10 cellular contexts compared by ENCODE assay signal in genomic region chr21:46298083-46298412, GRCh38. TPM values are rescaled to one million over a fixed set of nuclear protein-coding genes. Genes with fewer than 3 reads are reported as not detected.
A peak's percentile ranks its signal among the peaks of the same experiment; 100 is the strongest.
DNase-seq lines count a peak whose midpoint lies in the region; ATAC-seq, FAIRE-seq and TF ChIP-seq lines count a peak whose summit lies in the region.
"Had no signal": no experiment of that assay in that cellular context is flagged by ENCODE, and none has a peak within 500 bp of the region (broad histone marks: within the 10 kb centered on the region; RNA-seq: fewer than 3 reads in every experiment).

No MANE protein-coding gene starts in this region.

- TF ChIP-seq EP300 in HepG2 (IDR thresholded peaks at IDR 0.05; ENCODE audit: low read depth in 2 of 2, low read length in 2 of 2) (no peak), HepG2 (CRISPR knock-in tag; IDR thresholded peaks at IDR 0.05; ENCODE audit: borderline replicate concordance) (no peak)

- CTCF ChIA-PET in HepG2 (lab: Yijun Ruan, JAX; ENCODE audit: low intra/inter-chr PET ratio, low total read pairs), result no interaction called here

- 32% methylated on average over 18 of the region's 18 CpGs for WGBS in liver
- WGBS in HepG2 (ENCODE audit: low lambda C conversion rate), result 96% methylated on average over 13 of the region's 18 CpGs

- H3K4me2 ChIP-seq in HepG2 (ENCODE audit: low read depth, low read length), result no peak overlapping the region

- no peak overlapping the region for H2AFZ ChIP-seq in HepG2 (ENCODE audit: low read length)

- TF ChIP-seq POLR2A in HepG2 (IDR thresholded peaks at IDR 0.05; ENCODE audit: insufficient read depth in 1 of 2, low read depth in 2 of 2, low read length in 2 of 2), result no peak
- TF ChIP-seq POLR2A in uterus (IDR thresholded peaks at IDR 0.05), result no peak

- no peak for TF ChIP-seq RAD21 in liver (IDR thresholded peaks at IDR 0.05)
- no peak for TF ChIP-seq RAD21 in HepG2 (CRISPR knock-in tag; IDR thresholded peaks at IDR 0.05)

- BruUV-seq in HepG2 (replicated peaks; lab: Mats Ljungman, UMichigan), result no TSS peak

- H3K36me3 ChIP-seq in liver (ENCODE audit: control insufficient read depth in 4 of 4, insufficient read depth in 3 of 4, low read depth in 1 of 4, low read length in 3 of 4) (peaks cover 0 to 2% (median 0%) of the 10 kb centered on the region in 4 donors), HepG2 (replicated peaks in 1 of 2; ENCODE audit: control insufficient read depth in 1 of 2, insufficient read depth in 2 of 2, low read length in 2 of 2) (peaks cover 0 to 12% of the 10 kb centered on the region in 2 experiments; a peak in 1 of 5 replicates), mucosa of stomach (ENCODE audit: control insufficient read depth, insufficient read depth, low read length) (no peaks in the 10 kb centered on the region), uterus (no peaks in the 10 kb centered on the region)
- no peaks in the 10 kb centered on the region for H3K36me3 ChIP-seq in effector memory CD4-positive, alpha-beta T cell (ENCODE audit: control insufficient read depth, insufficient read depth, low read length)

- H3K4me1 ChIP-seq in liver (ENCODE audit: control insufficient read depth in 4 of 4, insufficient read depth in 4 of 4, low read length in 3 of 4) (peaks cover 0 to 10% (median 5%) of the 10 kb centered on the region in 4 donors), HepG2 (ENCODE audit: insufficient read depth, low read length) (peaks cover 22% of the 10 kb centered on the region; the same call in 1 of the 2 replicates), mucosa of stomach (ENCODE audit: control insufficient read depth, insufficient read depth, low read length) (peaks cover 18% of the 10 kb centered on the region), uterus (peaks cover 0 to 14% of the 10 kb centered on the region in 2 donors)
- H3K4me1 ChIP-seq in effector memory CD4-positive, alpha-beta T cell (ENCODE audit: control insufficient read depth, insufficient read depth, low read length, poor library complexity, severe bottlenecking), result peaks cover 15% of the 10 kb centered on the region

- no peak for FAIRE-seq in HepG2 (lab: Jason Lieb, UNC)
- FAIRE-seq: G401.6 had no signal

- POLR2A ChIA-PET in HepG2 (lab: Yijun Ruan, JAX), result no interaction called here

- H3K27me3 ChIP-seq in liver (ENCODE audit: control insufficient read depth in 4 of 4, insufficient read depth in 4 of 4, low read length in 3 of 4), result no peaks in the 10 kb centered on the region
- H3K27me3 ChIP-seq in HepG2 (ENCODE audit: control insufficient read depth in 1 of 2, insufficient read depth in 2 of 2, low read length in 2 of 2), result no peaks in the 10 kb centered on the region
- H3K27me3 ChIP-seq in effector memory CD4-positive, alpha-beta T cell (replicated peaks; ENCODE audit: control insufficient read depth, insufficient read depth, low read length, poor library complexity, severe bottlenecking), result no peaks in the 10 kb centered on the region
- H3K27me3 ChIP-seq in mucosa of stomach (ENCODE audit: control insufficient read depth, insufficient read depth, low read length), result peaks cover 4% of the 10 kb centered on the region
- H3K27me3 ChIP-seq in uterus, result no peaks in the 10 kb centered on the region

- H3K4me3 ChIP-seq in liver (ENCODE audit: low read depth in 1 of 3, low read length in 3 of 3) (peak overlapping the region in 2 of 3 donors; percentile 40 to 45), HepG2 (replicated peaks in 1 of 3; ENCODE audit: insufficient read depth in 1 of 3, low read depth in 2 of 3, low read length in 3 of 3) (no peak overlapping the region), mucosa of stomach (ENCODE audit: low read length) (no peak overlapping the region), uterus (peak overlapping the region; percentile 36)
- peak overlapping the region; percentile 48 for H3K4me3 ChIP-seq in effector memory CD4-positive, alpha-beta T cell (ENCODE audit: insufficient read depth, low read depth, low read length, poor library complexity, severe bottlenecking)
- H3K4me3 ChIP-seq: cardiac muscle cell had no signal

- no peaks in the 10 kb centered on the region for H3K79me2 ChIP-seq in HepG2 (ENCODE audit: insufficient read depth, low read length)

- H3K9ac ChIP-seq in liver (ENCODE audit: low read depth in 1 of 2, low read length in 2 of 2) (no peak overlapping the region), HepG2 (ENCODE audit: insufficient read depth, low read depth, low read length) (no peak overlapping the region), mucosa of stomach (ENCODE audit: low read length) (peak overlapping the region; percentile 47)

- no peaks in the 10 kb centered on the region for H4K20me1 ChIP-seq in HepG2 (ENCODE audit: insufficient read depth, low read length)

- intact Hi-C loops in HepG2 (cut with micrococcal nuclease; ENCODE audit: unreplicated experiment) (no loop called here), uterus (cut with DNase I; ENCODE audit: low total_unique reads) (no loop called here), posterior vena cava (cut with DNase I) (no loop called here)

- in situ Hi-C loops in HepG2 (cut with HindIII; ENCODE audit: extremely low pct_ligation_motif_present, low pct_unique_long_range_greater_than_20kb), result no loop called here

- no peak for TF ChIP-seq CTCF in liver (IDR thresholded peaks at IDR 0.05; ENCODE audit: low read depth, low read length, missing input control)
- TF ChIP-seq CTCF in HepG2 (CRISPR knock-in tag; IDR thresholded peaks at IDR 0.05), result no peak
- TF ChIP-seq CTCF in uterus (IDR thresholded peaks at IDR 0.05), result no peak

- H3K9me3 ChIP-seq in liver (ENCODE audit: control insufficient read depth in 4 of 4, low read length in 3 of 4), result no peaks in the 10 kb centered on the region
- H3K9me3 ChIP-seq in HepG2 (ENCODE audit: low read length), result no peaks in the 10 kb centered on the region
- no peaks in the 10 kb centered on the region for H3K9me3 ChIP-seq in effector memory CD4-positive, alpha-beta T cell (ENCODE audit: control insufficient read depth, low read length)
- no peaks in the 10 kb centered on the region for H3K9me3 ChIP-seq in mucosa of stomach (ENCODE audit: control insufficient read depth, low read length)
- no peaks in the 10 kb centered on the region for H3K9me3 ChIP-seq in uterus

- H3K27ac ChIP-seq in liver (ENCODE audit: low read depth in 1 of 2, low read length in 2 of 2), result no peak overlapping the region
- no peak overlapping the region for H3K27ac ChIP-seq in HepG2 (ENCODE audit: extremely low read length, insufficient read depth, low read length)
- H3K27ac ChIP-seq in effector memory CD4-positive, alpha-beta T cell (ENCODE audit: insufficient read depth, low read length, poor library complexity, severe bottlenecking), result no peak overlapping the region
- peak overlapping the region; percentile 29 to 57 for H3K27ac ChIP-seq in uterus
- H3K27ac ChIP-seq: cardiac muscle cell had no signal

- no peak for ATAC-seq in HepG2
- ATAC-seq in GM19455 (IDR thresholded peaks at IDR 0.05; ENCODE audit: unreplicated experiment), result no peak

- DNase-seq in HepG2 (ENCODE audit: low spot score), result no peak
- no peak for DNase-seq in effector memory CD4-positive, alpha-beta T cell
- DNase-seq in uterus, result no peak
- no peak for DNase-seq in posterior vena cava (ENCODE audit: low spot score)
- no peak for DNase-seq in NCI-H2227 treated with DMSO at 0.1 percent for 48 hours (lab: John Stamatoyannopoulos, UW)

RNA-seq across cellular contexts. Expression of gene YBEY, which starts 11.9 kb away (rescaled TPM):
- 10 to 100 TPM in 1 of 2 donors, 1 to 10 TPM in 1; 6.3 to 11.3 TPM for total RNA-seq in liver
- polyA plus RNA-seq in liver, result 10 to 100 TPM in 1 of 2 donors, 1 to 10 TPM in 1; 8.7 to 11.8 TPM
- 6.5 and 8.9 TPM in 2 replicates for total RNA-seq in HepG2 (2016; rRNA removed; fragmentation: Illumina TruSeq; extraction: Trizol)
- total RNA-seq in HepG2 (2016; cell fraction: cytosol; rRNA removed; fragmentation: Illumina TruSeq; extraction: Trizol; ENCODE audit: low read depth), result 2.8 and 4.9 TPM in 2 replicates
- total RNA-seq in HepG2 (2016; cell fraction: insoluble cytoplasmic fraction; rRNA removed; fragmentation: Illumina TruSeq; extraction: Trizol), result 6.7 and 7.5 TPM in 2 replicates
- 4.8 and 5.5 TPM in 2 replicates for total RNA-seq in HepG2 (2016; cell fraction: membrane; rRNA removed; fragmentation: Illumina TruSeq; extraction: Trizol)
- total RNA-seq in HepG2 (2016; cell fraction: nucleus; rRNA removed; fragmentation: Illumina TruSeq; extraction: Trizol), result 5.0 and 6.0 TPM in 2 replicates
- polyA plus RNA-seq in HepG2 (2011; rRNA removed), result 8.3 and 8.9 TPM in 2 replicates
- polyA plus RNA-seq in HepG2 (2011; cell fraction: cytosol; rRNA removed), result 6.4 and 8.2 TPM in 2 replicates
- 9.0 and 12.5 TPM in 2 replicates for polyA plus RNA-seq in HepG2 (2011; cell fraction: nucleus; rRNA removed)
- polyA plus RNA-seq in HepG2 (2012), result 7.7 and 8.4 TPM in 2 replicates
- polyA plus RNA-seq in HepG2 (2016; cell fraction: cytosol; fragmentation: Illumina TruSeq; extraction: Trizol; ENCODE audit: low read depth), result 2.9 and 3.8 TPM in 2 replicates
- 7.5 and 8.5 TPM in 2 replicates for polyA plus RNA-seq in HepG2 (2016; cell fraction: insoluble cytoplasmic fraction; fragmentation: Illumina TruSeq; extraction: Trizol; ENCODE audit: low read depth)
- 3.3 and 4.2 TPM in 2 replicates for polyA plus RNA-seq in HepG2 (2016; cell fraction: membrane; fragmentation: Illumina TruSeq; extraction: Trizol; ENCODE audit: low read depth)
- polyA plus RNA-seq in HepG2 (2016; cell fraction: nucleus; fragmentation: Illumina TruSeq; extraction: Trizol; ENCODE audit: insufficient read depth, low read depth), result 10.1 and 10.6 TPM in 2 replicates
- 4.6 and 9.6 TPM in 2 replicates for polyA minus RNA-seq in HepG2 (2011; rRNA and poly(A)+ RNA removed; ENCODE audit: low replicate concordance)
- 1.9 and 3.3 TPM in 2 replicates for polyA minus RNA-seq in HepG2 (2011; cell fraction: cytosol; rRNA and poly(A)+ RNA removed)
- 14.9 and 15.4 TPM in 2 replicates for polyA minus RNA-seq in HepG2 (2011; cell fraction: nucleus; rRNA and poly(A)+ RNA removed)
- total RNA-seq in uterus, result 10 to 100 TPM in 3 of 4 donors, 1 to 10 TPM in 1; 2.9 to 78.6 (median 13.0) TPM
- 1 to 10 TPM; 8.4 to 9.3 TPM for total RNA-seq in posterior vena cava

RNA-seq across cellular contexts. Expression of gene MCM3AP, which starts 12.6 kb away (rescaled TPM):
- total RNA-seq in liver (10 to 100 TPM; 44.9 to 58.1 TPM), HepG2 (2016; rRNA removed; fragmentation: Illumina TruSeq; extraction: Trizol) (54.7 and 63.5 TPM in 2 replicates), uterus (100 to 1,000 TPM in 2 of 4 donors, 10 to 100 TPM in 2; 24.1 to 128 (median 93.2) TPM), posterior vena cava (10 to 100 TPM; 60.2 to 62.4 TPM)
- polyA plus RNA-seq in liver (10 to 100 TPM; 15.5 to 22.1 TPM), HepG2 (2011; rRNA removed) (27.0 and 31.6 TPM in 2 replicates)
- total RNA-seq in HepG2 (2016; cell fraction: cytosol; rRNA removed; fragmentation: Illumina TruSeq; extraction: Trizol; ENCODE audit: low read depth), result 6.1 and 8.7 TPM in 2 replicates
- 52.6 and 60.2 TPM in 2 replicates for total RNA-seq in HepG2 (2016; cell fraction: insoluble cytoplasmic fraction; rRNA removed; fragmentation: Illumina TruSeq; extraction: Trizol)
- 16.9 and 20.2 TPM in 2 replicates for total RNA-seq in HepG2 (2016; cell fraction: membrane; rRNA removed; fragmentation: Illumina TruSeq; extraction: Trizol)
- 60.4 and 72.1 TPM in 2 replicates for total RNA-seq in HepG2 (2016; cell fraction: nucleus; rRNA removed; fragmentation: Illumina TruSeq; extraction: Trizol)
- polyA plus RNA-seq in HepG2 (2011; cell fraction: cytosol; rRNA removed), result 18.8 and 21.4 TPM in 2 replicates
- 115 TPM in 2 replicates for polyA plus RNA-seq in HepG2 (2011; cell fraction: nucleus; rRNA removed)
- 35.0 and 42.0 TPM in 2 replicates for polyA plus RNA-seq in HepG2 (2012)
- 2.1 and 2.9 TPM in 2 replicates for polyA plus RNA-seq in HepG2 (2016; cell fraction: cytosol; fragmentation: Illumina TruSeq; extraction: Trizol; ENCODE audit: low read depth)
- polyA plus RNA-seq in HepG2 (2016; cell fraction: insoluble cytoplasmic fraction; fragmentation: Illumina TruSeq; extraction: Trizol; ENCODE audit: low read depth), result 37.3 and 48.4 TPM in 2 replicates
- polyA plus RNA-seq in HepG2 (2016; cell fraction: membrane; fragmentation: Illumina TruSeq; extraction: Trizol; ENCODE audit: low read depth), result 4.8 and 5.8 TPM in 2 replicates
- 136 and 140 TPM in 2 replicates for polyA plus RNA-seq in HepG2 (2016; cell fraction: nucleus; fragmentation: Illumina TruSeq; extraction: Trizol; ENCODE audit: insufficient read depth, low read depth)
- polyA minus RNA-seq in HepG2 (2011; rRNA and poly(A)+ RNA removed; ENCODE audit: low replicate concordance), result 55.5 and 59.3 TPM in 2 replicates
- 42.6 and 43.4 TPM in 2 replicates for polyA minus RNA-seq in HepG2 (2011; cell fraction: cytosol; rRNA and poly(A)+ RNA removed)
- polyA minus RNA-seq in HepG2 (2011; cell fraction: nucleus; rRNA and poly(A)+ RNA removed), result 105 and 113 TPM in 2 replicates

RNA-seq across cellular contexts. Expression of gene C21orf58, which starts 25.6 kb away (rescaled TPM):
- 10 to 100 TPM in 1 of 2 donors, under 1 TPM in 1; 0.75 to 17.7 TPM for total RNA-seq in liver
- under 1 TPM; 0.59 to 0.61 TPM for polyA plus RNA-seq in liver
- total RNA-seq in HepG2 (2016; rRNA removed; fragmentation: Illumina TruSeq; extraction: Trizol), result 3.3 and 6.8 TPM in 2 replicates
- 5.2 and 5.5 TPM in 2 replicates for total RNA-seq in HepG2 (2016; cell fraction: cytosol; rRNA removed; fragmentation: Illumina TruSeq; extraction: Trizol; ENCODE audit: low read depth)
- total RNA-seq in HepG2 (2016; cell fraction: insoluble cytoplasmic fraction; rRNA removed; fragmentation: Illumina TruSeq; extraction: Trizol), result 2.2 and 7.3 TPM in 2 replicates
- 4.4 and 5.0 TPM in 2 replicates for total RNA-seq in HepG2 (2016; cell fraction: membrane; rRNA removed; fragmentation: Illumina TruSeq; extraction: Trizol)
- total RNA-seq in HepG2 (2016; cell fraction: nucleus; rRNA removed; fragmentation: Illumina TruSeq; extraction: Trizol), result 7.9 and 14.5 TPM in 2 replicates
- 3.2 and 3.5 TPM in 2 replicates for polyA plus RNA-seq in HepG2 (2011; rRNA removed)
- 0.99 and 1.6 TPM in 2 replicates for polyA plus RNA-seq in HepG2 (2011; cell fraction: cytosol; rRNA removed)
- polyA plus RNA-seq in HepG2 (2011; cell fraction: nucleus; rRNA removed), result 17.6 and 27.7 TPM in 2 replicates
- 1.3 and 2.8 TPM in 2 replicates for polyA plus RNA-seq in HepG2 (2012)
- polyA plus RNA-seq in HepG2 (2016; cell fraction: cytosol; fragmentation: Illumina TruSeq; extraction: Trizol; ENCODE audit: low read depth), result 0.69 and 0.97 TPM in 2 replicates
- polyA plus RNA-seq in HepG2 (2016; cell fraction: insoluble cytoplasmic fraction; fragmentation: Illumina TruSeq; extraction: Trizol; ENCODE audit: low read depth), result 1.4 and 2.3 TPM in 2 replicates
- polyA plus RNA-seq in HepG2 (2016; cell fraction: membrane; fragmentation: Illumina TruSeq; extraction: Trizol; ENCODE audit: low read depth), result 1.4 and 1.5 TPM in 2 replicates
- 19.1 and 20.8 TPM in 2 replicates for polyA plus RNA-seq in HepG2 (2016; cell fraction: nucleus; fragmentation: Illumina TruSeq; extraction: Trizol; ENCODE audit: insufficient read depth, low read depth)
- polyA minus RNA-seq in HepG2 (2011; rRNA and poly(A)+ RNA removed; ENCODE audit: low replicate concordance), result 12.3 and 40.6 TPM in 2 replicates
- polyA minus RNA-seq in HepG2 (2011; cell fraction: cytosol; rRNA and poly(A)+ RNA removed), result 2.3 and 2.5 TPM in 2 replicates
- polyA minus RNA-seq in HepG2 (2011; cell fraction: nucleus; rRNA and poly(A)+ RNA removed), result 11.2 and 15.3 TPM in 2 replicates
- 1 to 10 TPM in 3 of 4 donors, under 1 TPM in 1; 0.88 to 9.4 (median 5.6) TPM for total RNA-seq in uterus
- 1 to 10 TPM in 1 of 2 donors, under 1 TPM in 1; 0.57 to 1.3 TPM for total RNA-seq in posterior vena cava

RNA-seq across cellular contexts. Expression of gene PCNT, which starts 25.9 kb away (rescaled TPM):
- total RNA-seq in liver (10 to 100 TPM; 22.5 to 36.8 TPM), HepG2 (2016; rRNA removed; fragmentation: Illumina TruSeq; extraction: Trizol) (12.2 and 12.4 TPM in 2 replicates), uterus (10 to 100 TPM in 2 of 4 donors, 1 to 10 TPM in 2; 6.2 to 29.7 (median 17.1) TPM), posterior vena cava (10 to 100 TPM; 24.0 to 30.5 TPM)
- polyA plus RNA-seq in liver (1 to 10 TPM; 6.7 to 7.9 TPM), HepG2 (2011; rRNA removed) (5.6 and 7.4 TPM in 2 replicates)
- total RNA-seq in HepG2 (2016; cell fraction: cytosol; rRNA removed; fragmentation: Illumina TruSeq; extraction: Trizol; ENCODE audit: low read depth), result 11.8 and 13.7 TPM in 2 replicates
- 9.9 and 13.1 TPM in 2 replicates for total RNA-seq in HepG2 (2016; cell fraction: insoluble cytoplasmic fraction; rRNA removed; fragmentation: Illumina TruSeq; extraction: Trizol)
- total RNA-seq in HepG2 (2016; cell fraction: membrane; rRNA removed; fragmentation: Illumina TruSeq; extraction: Trizol), result 6.9 and 8.5 TPM in 2 replicates
- 24.8 and 28.6 TPM in 2 replicates for total RNA-seq in HepG2 (2016; cell fraction: nucleus; rRNA removed; fragmentation: Illumina TruSeq; extraction: Trizol)
- polyA plus RNA-seq in HepG2 (2011; cell fraction: cytosol; rRNA removed), result 2.5 and 3.7 TPM in 2 replicates
- 25.9 and 37.1 TPM in 2 replicates for polyA plus RNA-seq in HepG2 (2011; cell fraction: nucleus; rRNA removed)
- polyA plus RNA-seq in HepG2 (2012), result 6.5 and 6.9 TPM in 2 replicates
- 1.0 and 1.4 TPM in 2 replicates for polyA plus RNA-seq in HepG2 (2016; cell fraction: cytosol; fragmentation: Illumina TruSeq; extraction: Trizol; ENCODE audit: low read depth)
- polyA plus RNA-seq in HepG2 (2016; cell fraction: insoluble cytoplasmic fraction; fragmentation: Illumina TruSeq; extraction: Trizol; ENCODE audit: low read depth), result 8.8 and 9.4 TPM in 2 replicates
- 1.3 and 2.7 TPM in 2 replicates for polyA plus RNA-seq in HepG2 (2016; cell fraction: membrane; fragmentation: Illumina TruSeq; extraction: Trizol; ENCODE audit: low read depth)
- 46.6 and 55.1 TPM in 2 replicates for polyA plus RNA-seq in HepG2 (2016; cell fraction: nucleus; fragmentation: Illumina TruSeq; extraction: Trizol; ENCODE audit: insufficient read depth, low read depth)
- 31.0 and 75.2 TPM in 2 replicates for polyA minus RNA-seq in HepG2 (2011; rRNA and poly(A)+ RNA removed; ENCODE audit: low replicate concordance)
- polyA minus RNA-seq in HepG2 (2011; cell fraction: cytosol; rRNA and poly(A)+ RNA removed), result 4.6 and 7.0 TPM in 2 replicates
- 17.2 and 19.3 TPM in 2 replicates for polyA minus RNA-seq in HepG2 (2011; cell fraction: nucleus; rRNA and poly(A)+ RNA removed)

Comparison
In these comparisons a context has a peak if more than half of its experiments do, and no peak if none do; other contexts are left out.
1. H3K4me3 ChIP-seq: peak in liver (2 of 3), effector memory CD4-positive, alpha-beta T cell (single experiment) and uterus (2 of 2); none in HepG2 (0 of 3) and mucosa of stomach (single experiment).
2. H3K27ac ChIP-seq: peak in uterus (2 of 2); none in liver (0 of 2), HepG2 (single experiment) and effector memory CD4-positive, alpha-beta T cell (single experiment).